Comparison of ENCODE assay signal across 1 cellular context in genomic region chr4:40333921-40334352, GRCh38.
TF ChIP-seq lines count a peak whose summit lies in the region.

No MANE protein-coding gene starts in this region.

TF ChIP-seq in HEK293, 187 proteins besides CTCF, POLR2A, EP300 and RAD21 (continued from another document and continues in another):
- TF ChIP-seq, protein P1, sequence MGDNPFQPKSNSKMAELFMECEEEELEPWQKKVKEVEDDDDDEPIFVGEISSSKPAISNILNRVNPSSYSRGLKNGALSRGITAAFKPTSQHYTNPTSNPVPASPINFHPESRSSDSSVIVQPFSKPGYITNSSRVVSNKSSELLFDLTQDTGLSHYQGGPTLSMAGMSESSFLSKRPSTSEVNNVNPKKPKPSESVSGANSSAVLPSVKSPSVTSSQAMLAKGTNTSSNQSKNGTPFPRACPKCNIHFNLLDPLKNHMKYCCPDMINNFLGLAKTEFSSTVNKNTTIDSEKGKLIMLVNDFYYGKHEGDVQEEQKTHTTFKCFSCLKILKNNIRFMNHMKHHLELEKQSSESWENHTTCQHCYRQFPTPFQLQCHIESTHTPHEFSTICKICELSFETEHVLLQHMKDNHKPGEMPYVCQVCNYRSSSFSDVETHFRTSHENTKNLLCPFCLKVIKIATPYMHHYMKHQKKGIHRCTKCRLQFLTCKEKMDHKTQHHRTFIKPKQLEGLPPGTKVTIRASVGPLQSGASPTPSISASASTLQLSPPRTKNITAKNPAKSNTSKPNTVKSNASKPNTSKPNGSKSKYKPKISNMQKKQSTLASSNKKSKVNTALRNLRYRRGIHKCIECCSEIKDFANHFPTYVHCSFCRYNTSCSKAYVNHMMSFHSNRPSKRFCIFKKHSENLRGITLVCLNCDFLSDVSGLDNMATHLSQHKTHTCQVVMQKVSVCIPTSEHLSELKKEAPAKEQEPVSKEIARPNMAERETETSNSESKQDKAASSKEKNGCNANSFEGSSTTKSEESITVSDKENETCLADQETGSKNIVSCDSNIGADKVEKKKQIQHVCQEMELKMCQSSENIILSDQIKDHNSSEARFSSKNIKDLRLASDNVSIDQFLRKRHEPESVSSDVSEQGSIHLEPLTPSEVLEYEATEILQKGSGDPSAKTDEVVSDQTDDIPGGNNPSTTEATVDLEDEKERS (tag by site-specific recombination; IDR thresholded peaks at IDR 0.05) = no peak
- TF ChIP-seq ZNF24 (tag by site-specific recombination; IDR thresholded peaks at IDR 0.05) (peak; percentile 97), GLIS2 (tag by site-specific recombination; IDR thresholded peaks at IDR 0.05) (no peak), ZNF112 (tag by site-specific recombination; IDR thresholded peaks at IDR 0.05) (no peak), ZNF398 (tag by site-specific recombination; IDR thresholded peaks at IDR 0.05) (peak; percentile 49; the same call in 1 of the 2 replicates), ZNF133 (tag by site-specific recombination; IDR thresholded peaks at IDR 0.05) (no peak), TCF7L2 (IDR thresholded peaks at IDR 0.05; ENCODE audit: borderline replicate concordance, low read depth, low read length) (0 out of 2 replicates have a peak, but pooled peaks have one; percentile 28), ZNF830 (tag by site-specific recombination; IDR thresholded peaks at IDR 0.05; ENCODE audit: low read depth) (no peak), GLI4 (tag by site-specific recombination; IDR thresholded peaks at IDR 0.05) (no peak), ZNF626 (tag by site-specific recombination; IDR thresholded peaks at IDR 0.05) (no peak), ELK4 (IDR thresholded peaks at IDR 0.05; ENCODE audit: borderline replicate concordance, low read depth, low read length) (no peak), ZNF555 (tag by site-specific recombination; conservative IDR thresholded peaks at IDR 0.05) (no peak), KLF10 (tag by site-specific recombination; IDR thresholded peaks at IDR 0.05) (peak; percentile 72), BCL11A (tag by site-specific recombination; IDR thresholded peaks at IDR 0.05; ENCODE audit: low read depth) (peak; percentile 61; the same call in 1 of the 2 replicates), EGR2 (tag by site-specific recombination; IDR thresholded peaks at IDR 0.05; ENCODE audit: low read depth) (peak; percentile 70; the same call in 1 of the 2 replicates), ZNF423 (tag by site-specific recombination; IDR thresholded peaks at IDR 0.05) (no peak), ZNF629 (tag by site-specific recombination; IDR thresholded peaks at IDR 0.05) (peak; percentile 97), ZNF596 (tag by site-specific recombination; IDR thresholded peaks at IDR 0.05) (peak; percentile 83), ZNF623 (tag by site-specific recombination; IDR thresholded peaks at IDR 0.05) (no peak), ZFP3 (tag by site-specific recombination; IDR thresholded peaks at IDR 0.05; ENCODE audit: low read depth) (no peak), ZNF335 (tag by site-specific recombination; conservative IDR thresholded peaks at IDR 0.05) (peak; percentile 47), ZNF768 (tag by site-specific recombination; IDR thresholded peaks at IDR 0.05) (no peak), ZNF140 (tag by site-specific recombination; IDR thresholded peaks at IDR 0.05) (no peak), OSR2 (tag by site-specific recombination; IDR thresholded peaks at IDR 0.05) (peak; percentile 73), PRDM1 (tag by site-specific recombination; IDR thresholded peaks at IDR 0.05) (no peak), ZNF169 (tag by site-specific recombination; IDR thresholded peaks at IDR 0.05) (no peak), ZNF302 (tag by site-specific recombination; IDR thresholded peaks at IDR 0.05; ENCODE audit: low read depth) (no peak), ZNF558 (tag by site-specific recombination; IDR thresholded peaks at IDR 0.05) (peak; percentile 83), ZNF777 (tag by site-specific recombination; IDR thresholded peaks at IDR 0.05; ENCODE audit: borderline replicate concordance) (no peak), ZNF146 (tag by site-specific recombination; IDR thresholded peaks at IDR 0.05) (0 out of 2 replicates have a peak, but pooled peaks have one; percentile 18), ZNF521 (tag by site-specific recombination; IDR thresholded peaks at IDR 0.05) (no peak), ZNF501 (tag by site-specific recombination; IDR thresholded peaks at IDR 0.05) (no peak), ZNF513 (tag by site-specific recombination; IDR thresholded peaks at IDR 0.05) (no peak; the same call in 1 of the 2 replicates), PRDM6 (tag by site-specific recombination; IDR thresholded peaks at IDR 0.05) (peak; percentile 93), ZNF707 (tag by site-specific recombination; IDR thresholded peaks at IDR 0.05) (no peak), ZBTB8A (tag by site-specific recombination; IDR thresholded peaks at IDR 0.05) (no peak), ZBTB10 (tag by site-specific recombination; IDR thresholded peaks at IDR 0.05) (no peak), ZNF223 (tag by site-specific recombination; IDR thresholded peaks at IDR 0.05) (no peak)
- TF ChIP-seq, protein P2, sequence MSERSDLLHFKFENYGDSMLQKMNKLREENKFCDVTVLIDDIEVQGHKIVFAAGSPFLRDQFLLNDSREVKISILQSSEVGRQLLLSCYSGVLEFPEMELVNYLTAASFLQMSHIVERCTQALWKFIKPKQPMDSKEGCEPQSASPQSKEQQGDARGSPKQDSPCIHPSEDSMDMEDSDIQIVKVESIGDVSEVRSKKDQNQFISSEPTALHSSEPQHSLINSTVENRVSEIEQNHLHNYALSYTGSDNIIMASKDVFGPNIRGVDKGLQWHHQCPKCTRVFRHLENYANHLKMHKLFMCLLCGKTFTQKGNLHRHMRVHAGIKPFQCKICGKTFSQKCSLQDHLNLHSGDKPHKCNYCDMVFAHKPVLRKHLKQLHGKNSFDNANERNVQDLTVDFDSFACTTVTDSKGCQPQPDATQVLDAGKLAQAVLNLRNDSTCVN (tag by site-specific recombination; optimal IDR thresholded peaks at IDR 0.05) = no peak
- TF ChIP-seq, protein P3, sequence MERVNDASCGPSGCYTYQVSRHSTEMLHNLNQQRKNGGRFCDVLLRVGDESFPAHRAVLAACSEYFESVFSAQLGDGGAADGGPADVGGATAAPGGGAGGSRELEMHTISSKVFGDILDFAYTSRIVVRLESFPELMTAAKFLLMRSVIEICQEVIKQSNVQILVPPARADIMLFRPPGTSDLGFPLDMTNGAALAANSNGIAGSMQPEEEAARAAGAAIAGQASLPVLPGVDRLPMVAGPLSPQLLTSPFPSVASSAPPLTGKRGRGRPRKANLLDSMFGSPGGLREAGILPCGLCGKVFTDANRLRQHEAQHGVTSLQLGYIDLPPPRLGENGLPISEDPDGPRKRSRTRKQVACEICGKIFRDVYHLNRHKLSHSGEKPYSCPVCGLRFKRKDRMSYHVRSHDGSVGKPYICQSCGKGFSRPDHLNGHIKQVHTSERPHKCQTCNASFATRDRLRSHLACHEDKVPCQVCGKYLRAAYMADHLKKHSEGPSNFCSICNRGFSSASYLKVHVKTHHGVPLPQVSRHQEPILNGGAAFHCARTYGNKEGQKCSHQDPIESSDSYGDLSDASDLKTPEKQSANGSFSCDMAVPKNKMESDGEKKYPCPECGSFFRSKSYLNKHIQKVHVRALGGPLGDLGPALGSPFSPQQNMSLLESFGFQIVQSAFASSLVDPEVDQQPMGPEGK (tag by site-specific recombination; IDR thresholded peaks at IDR 0.05) = peak; percentile 77
- TF ChIP-seq, protein P4, sequence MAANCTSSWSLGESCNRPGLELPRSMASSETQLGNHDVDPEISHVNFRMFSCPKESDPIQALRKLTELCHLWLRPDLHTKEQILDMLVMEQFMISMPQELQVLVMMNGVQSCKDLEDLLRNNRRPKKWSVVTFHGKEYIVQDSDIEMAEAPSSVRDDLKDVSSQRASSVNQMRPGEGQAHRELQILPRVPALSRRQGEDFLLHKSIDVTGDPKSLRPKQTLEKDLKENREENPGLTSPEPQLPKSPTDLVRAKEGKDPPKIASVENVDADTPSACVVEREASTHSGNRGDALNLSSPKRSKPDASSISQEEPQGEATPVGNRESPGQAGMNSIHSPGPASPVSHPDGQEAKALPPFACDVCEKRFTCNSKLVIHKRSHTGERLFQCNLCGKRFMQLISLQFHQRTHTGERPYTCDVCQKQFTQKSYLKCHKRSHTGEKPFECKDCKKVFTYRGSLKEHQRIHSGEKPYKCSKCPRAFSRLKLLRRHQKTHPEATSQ (tag by site-specific recombination; IDR thresholded peaks at IDR 0.05) = no peak
